In the genomic region with DNA sequence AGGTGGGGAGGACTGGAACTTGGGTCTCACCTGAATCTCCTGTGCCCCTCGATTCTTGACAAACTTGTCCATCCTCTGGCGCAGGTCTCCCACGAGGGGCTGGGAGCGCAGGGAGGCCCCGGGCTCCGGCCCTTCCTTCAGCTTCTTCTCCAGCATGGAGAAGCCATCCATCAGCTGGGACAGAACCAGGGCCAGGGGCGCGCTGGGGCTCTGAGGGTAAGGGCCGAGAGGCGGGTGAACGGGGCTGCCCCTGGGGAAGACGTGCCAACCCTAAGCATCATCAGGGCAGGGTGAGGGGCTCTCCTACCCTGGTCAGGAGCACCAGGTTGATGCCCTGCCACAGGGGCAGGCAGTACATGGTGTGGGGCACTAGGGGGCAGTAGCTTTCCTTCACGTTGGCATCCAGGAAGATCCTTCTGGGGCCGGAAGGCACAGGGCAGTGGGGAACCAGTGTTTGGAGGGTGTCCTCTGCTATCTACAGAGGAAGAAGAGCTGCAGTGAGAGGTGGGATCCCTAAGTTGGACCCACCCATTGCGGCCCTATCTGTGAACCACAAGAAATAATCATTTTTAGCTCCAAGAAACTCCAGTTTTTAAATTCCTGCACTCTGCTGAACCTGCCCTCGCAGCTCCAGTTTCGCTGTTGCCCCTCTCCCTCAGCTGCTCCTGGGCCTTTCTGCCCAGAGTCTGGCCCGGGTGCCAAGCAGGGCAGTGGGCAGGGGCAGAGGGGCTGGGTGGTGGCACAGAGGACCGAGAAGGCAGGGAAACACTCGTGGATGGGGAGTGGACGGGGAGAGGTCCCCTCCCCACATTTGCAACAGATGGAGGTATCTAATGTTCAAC, we compare ENCODE assay signal across 1 cellular context.
TF ChIP-seq lines count a peak whose summit lies in the region.

No MANE protein-coding gene starts in this region.

TF ChIP-seq in HCT116, 20 proteins besides CTCF, POLR2A, EP300 and RAD21 (continued from another document):
- TF ChIP-seq, protein P1, sequence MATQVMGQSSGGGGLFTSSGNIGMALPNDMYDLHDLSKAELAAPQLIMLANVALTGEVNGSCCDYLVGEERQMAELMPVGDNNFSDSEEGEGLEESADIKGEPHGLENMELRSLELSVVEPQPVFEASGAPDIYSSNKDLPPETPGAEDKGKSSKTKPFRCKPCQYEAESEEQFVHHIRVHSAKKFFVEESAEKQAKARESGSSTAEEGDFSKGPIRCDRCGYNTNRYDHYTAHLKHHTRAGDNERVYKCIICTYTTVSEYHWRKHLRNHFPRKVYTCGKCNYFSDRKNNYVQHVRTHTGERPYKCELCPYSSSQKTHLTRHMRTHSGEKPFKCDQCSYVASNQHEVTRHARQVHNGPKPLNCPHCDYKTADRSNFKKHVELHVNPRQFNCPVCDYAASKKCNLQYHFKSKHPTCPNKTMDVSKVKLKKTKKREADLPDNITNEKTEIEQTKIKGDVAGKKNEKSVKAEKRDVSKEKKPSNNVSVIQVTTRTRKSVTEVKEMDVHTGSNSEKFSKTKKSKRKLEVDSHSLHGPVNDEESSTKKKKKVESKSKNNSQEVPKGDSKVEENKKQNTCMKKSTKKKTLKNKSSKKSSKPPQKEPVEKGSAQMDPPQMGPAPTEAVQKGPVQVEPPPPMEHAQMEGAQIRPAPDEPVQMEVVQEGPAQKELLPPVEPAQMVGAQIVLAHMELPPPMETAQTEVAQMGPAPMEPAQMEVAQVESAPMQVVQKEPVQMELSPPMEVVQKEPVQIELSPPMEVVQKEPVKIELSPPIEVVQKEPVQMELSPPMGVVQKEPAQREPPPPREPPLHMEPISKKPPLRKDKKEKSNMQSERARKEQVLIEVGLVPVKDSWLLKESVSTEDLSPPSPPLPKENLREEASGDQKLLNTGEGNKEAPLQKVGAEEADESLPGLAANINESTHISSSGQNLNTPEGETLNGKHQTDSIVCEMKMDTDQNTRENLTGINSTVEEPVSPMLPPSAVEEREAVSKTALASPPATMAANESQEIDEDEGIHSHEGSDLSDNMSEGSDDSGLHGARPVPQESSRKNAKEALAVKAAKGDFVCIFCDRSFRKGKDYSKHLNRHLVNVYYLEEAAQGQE (IDR thresholded peaks at IDR 0.05; ENCODE audit: low read depth), result no peak
- TF ChIP-seq, protein P2, sequence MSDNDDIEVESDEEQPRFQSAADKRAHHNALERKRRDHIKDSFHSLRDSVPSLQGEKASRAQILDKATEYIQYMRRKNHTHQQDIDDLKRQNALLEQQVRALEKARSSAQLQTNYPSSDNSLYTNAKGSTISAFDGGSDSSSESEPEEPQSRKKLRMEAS (IDR thresholded peaks at IDR 0.05), result no peak
- TF ChIP-seq SP1 (IDR thresholded peaks at IDR 0.05; ENCODE audit: low read depth) (no peak), YY1 (IDR thresholded peaks at IDR 0.05; ENCODE audit: extremely low read depth, insufficient replicate concordance, low read depth, low read length) (no peak), FOSL1 (IDR thresholded peaks at IDR 0.05; ENCODE audit: low read depth) (no peak), ZFX (IDR thresholded peaks at IDR 0.05) (no peak)
- TF ChIP-seq, protein P3, sequence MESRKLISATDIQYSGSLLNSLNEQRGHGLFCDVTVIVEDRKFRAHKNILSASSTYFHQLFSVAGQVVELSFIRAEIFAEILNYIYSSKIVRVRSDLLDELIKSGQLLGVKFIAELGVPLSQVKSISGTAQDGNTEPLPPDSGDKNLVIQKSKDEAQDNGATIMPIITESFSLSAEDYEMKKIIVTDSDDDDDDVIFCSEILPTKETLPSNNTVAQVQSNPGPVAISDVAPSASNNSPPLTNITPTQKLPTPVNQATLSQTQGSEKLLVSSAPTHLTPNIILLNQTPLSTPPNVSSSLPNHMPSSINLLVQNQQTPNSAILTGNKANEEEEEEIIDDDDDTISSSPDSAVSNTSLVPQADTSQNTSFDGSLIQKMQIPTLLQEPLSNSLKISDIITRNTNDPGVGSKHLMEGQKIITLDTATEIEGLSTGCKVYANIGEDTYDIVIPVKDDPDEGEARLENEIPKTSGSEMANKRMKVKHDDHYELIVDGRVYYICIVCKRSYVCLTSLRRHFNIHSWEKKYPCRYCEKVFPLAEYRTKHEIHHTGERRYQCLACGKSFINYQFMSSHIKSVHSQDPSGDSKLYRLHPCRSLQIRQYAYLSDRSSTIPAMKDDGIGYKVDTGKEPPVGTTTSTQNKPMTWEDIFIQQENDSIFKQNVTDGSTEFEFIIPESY (IDR thresholded peaks at IDR 0.05; ENCODE audit: extremely low read depth, insufficient replicate concordance, low read length), result no peak
